8 cellular contexts compared by ENCODE assay signal in genomic region chr2:191165190-191165643, GRCh38. TPM values are rescaled to one million over a fixed set of nuclear protein-coding genes. Genes with fewer than 3 reads are reported as not detected.
DNase-seq lines count a peak whose midpoint lies in the region; ATAC-seq and TF ChIP-seq lines count a peak whose summit lies in the region.

No MANE protein-coding gene starts in this region.

- H3K4me1 Mint-ChIP-seq in activated naive CD8-positive, alpha-beta T cell treated with anti-CD3 and anti-CD28 coated beads, Interleukin-2, amount 50 U/mL, for 24 hours = peaks cover 27% of the 10 kb centered on the region
- peaks cover 13% of the 10 kb centered on the region for H3K4me1 Mint-ChIP-seq in activated CD4-positive, alpha-beta memory T cell treated with anti-CD3 and anti-CD28 coated beads for 36 hours (ENCODE audit: low read depth)

- H3K36me3 Mint-ChIP-seq in activated naive CD8-positive, alpha-beta T cell treated with anti-CD3 and anti-CD28 coated beads, Interleukin-2, amount 50 U/mL, for 24 hours (ENCODE audit: low read depth) = peaks cover 1% of the 10 kb centered on the region
- H3K36me3 Mint-ChIP-seq in activated CD4-positive, alpha-beta memory T cell treated with anti-CD3 and anti-CD28 coated beads for 36 hours = no peaks in the 10 kb centered on the region

- POLR2A ChIA-PET in AG04449 (lab: Yijun Ruan, JAX) = interaction anchor here (0.6 kb wide), 1 partner anchor 195 kb away, joined by 4 read pairs; no protein-coding TSS in a partner anchor
- POLR2A ChIA-PET in activated CD4-positive, alpha-beta memory T cell treated with anti-CD3 and anti-CD28 coated beads for 36 hours (lab: Charles Lee) = no interaction called here

- DNase-seq in AG04449 (ENCODE audit: low read depth, low spot score) = no peak
- no peak for DNase-seq in GM10266 (ENCODE audit: extremely low spot score)
- peak; percentile 47 for DNase-seq in NCI-H2196 (lab: John Stamatoyannopoulos, UW; ENCODE audit: unreplicated experiment)
- no peak for DNase-seq in activated naive CD8-positive, alpha-beta T cell treated with anti-CD3 and anti-CD28 coated beads, Interleukin-2, amount 50 U/mL, for 24 hours
- DNase-seq in right atrium auricular region (ENCODE audit: low spot score) = no peak
- no peak for DNase-seq in gastrocnemius medialis
- DNase-seq in activated CD4-positive, alpha-beta memory T cell treated with anti-CD3 and anti-CD28 coated beads for 36 hours = no peak

- peak overlapping the region; percentile 66 to 81 for H3K27ac ChIP-seq in right atrium auricular region
- no peak overlapping the region for H3K27ac ChIP-seq in gastrocnemius medialis

- no peaks in the 10 kb centered on the region for H3K9me3 ChIP-seq in right atrium auricular region
- H3K9me3 ChIP-seq in gastrocnemius medialis = no peaks in the 10 kb centered on the region

- CTCF ChIA-PET in AG04449 (lab: Yijun Ruan, JAX) = interaction anchor here (0.6 to 22.9 kb wide), 46 partner anchors 9 to 404 kb away, joined by 3 to 542 read pairs (median 5); partner anchors contain the start of genes MYO1B and STAT4
- CTCF ChIA-PET in activated CD4-positive, alpha-beta memory T cell treated with anti-CD3 and anti-CD28 coated beads for 36 hours (lab: Charles Lee) = interaction anchor here (0.6 to 4.1 kb wide), 27 partner anchors 8 to 998 kb away, joined by 3 to 44 read pairs (median 5); partner anchors contain the start of gene MYO1B

- H3K4me3 Mint-ChIP-seq in activated naive CD8-positive, alpha-beta T cell treated with anti-CD3 and anti-CD28 coated beads, Interleukin-2, amount 50 U/mL, for 24 hours = no peak overlapping the region
- H3K4me3 Mint-ChIP-seq in activated CD4-positive, alpha-beta memory T cell treated with anti-CD3 and anti-CD28 coated beads for 36 hours = no peak overlapping the region

- no peaks in the 10 kb centered on the region for H3K27me3 ChIP-seq in right atrium auricular region
- H3K27me3 ChIP-seq in gastrocnemius medialis = no peaks in the 10 kb centered on the region

- H3K27ac Mint-ChIP-seq in activated naive CD8-positive, alpha-beta T cell treated with anti-CD3 and anti-CD28 coated beads, Interleukin-2, amount 50 U/mL, for 24 hours = no peak overlapping the region
- no peak overlapping the region for H3K27ac Mint-ChIP-seq in activated CD4-positive, alpha-beta memory T cell treated with anti-CD3 and anti-CD28 coated beads for 36 hours

- H3K36me3 ChIP-seq in right atrium auricular region = no peaks in the 10 kb centered on the region
- H3K36me3 ChIP-seq in gastrocnemius medialis = no peaks in the 10 kb centered on the region

- H3K9me3 Mint-ChIP-seq in activated naive CD8-positive, alpha-beta T cell treated with anti-CD3 and anti-CD28 coated beads, Interleukin-2, amount 50 U/mL, for 24 hours = no peaks in the 10 kb centered on the region
- H3K9me3 Mint-ChIP-seq in activated CD4-positive, alpha-beta memory T cell treated with anti-CD3 and anti-CD28 coated beads for 36 hours = no peaks in the 10 kb centered on the region

- H3K4me3 ChIP-seq in AG04449 (ENCODE audit: low read depth, low read length) (no peak overlapping the region), right atrium auricular region (no peak overlapping the region), gastrocnemius medialis (peak overlapping the region in 1 of 4 donors; percentile 38)

- no peaks in the 10 kb centered on the region for H3K27me3 Mint-ChIP-seq in activated naive CD8-positive, alpha-beta T cell treated with anti-CD3 and anti-CD28 coated beads, Interleukin-2, amount 50 U/mL, for 24 hours
- H3K27me3 Mint-ChIP-seq in activated CD4-positive, alpha-beta memory T cell treated with anti-CD3 and anti-CD28 coated beads for 36 hours = no peaks in the 10 kb centered on the region

- in situ Hi-C loops in gastrocnemius medialis (cut with MboI; ENCODE audit: low sequenced_read_pairs in 4 of 4) = loop anchor here in 3 of 4 donors (10.0 to 25.0 kb wide), 4 partner anchors 347 to 997 kb away; partner anchors contain the start of gene NABP1 (in 1 of the 3)

- peak; percentile 49 for TF ChIP-seq CTCF in AG04449 (IDR thresholded peaks at IDR 0.05; ENCODE audit: insufficient read depth, low read length, missing control alignments)
- peak; percentile 48 for TF ChIP-seq CTCF in GM10266 (IDR thresholded peaks at IDR 0.05; ENCODE audit: control insufficient read depth, insufficient read depth, low read depth, missing control alignments)
- TF ChIP-seq CTCF in right atrium auricular region (IDR thresholded peaks at IDR 0.05) = peak; percentile 39 to 83
- peak in 4 of 5 experiments; percentile 22 to 65 (median 55) for TF ChIP-seq CTCF in gastrocnemius medialis (IDR thresholded peaks at IDR 0.05 in 4 of 5, conservative IDR thresholded peaks at IDR 0.05 in 1 of 5)

- TF ChIP-seq POLR2A in gastrocnemius medialis (IDR thresholded peaks at IDR 0.05) = no peak

- intact Hi-C loops in gastrocnemius medialis (cut with DNase I; ENCODE audit: low total_unique reads) = loop anchor here (1.0 to 10.0 kb wide), 4 partner anchors 62 to 510 kb away; partner anchors contain the start of gene NABP1
- intact Hi-C loops in activated CD4-positive, alpha-beta memory T cell treated with anti-CD3 and anti-CD28 coated beads for 36 hours (cut with micrococcal nuclease) = loop anchor here (1.0 to 2.0 kb wide), 7 partner anchors 54 to 998 kb away; partner anchors contain the start of gene MYO1B

- H3K4me1 ChIP-seq in right atrium auricular region (peaks cover 5 to 35% of the 10 kb centered on the region in 2 donors), gastrocnemius medialis (peaks cover 19 to 23% of the 10 kb centered on the region in 2 donors)

- ATAC-seq in HG02623 (IDR thresholded peaks at IDR 0.05; ENCODE audit: unreplicated experiment) (peak; percentile 66), gastrocnemius medialis (peak; percentile 69 to 77)
- ATAC-seq in activated naive CD8-positive, alpha-beta T cell treated with anti-CD3 and anti-CD28 coated beads, Interleukin-2, amount 50 U/mL, for 24 hours = peak; percentile 66

RNA-seq across cellular contexts. Expression of gene STAT4, which starts 14.4 kb away (rescaled TPM):
- total RNA-seq in right atrium auricular region (10 to 100 TPM; 15.2 to 27.3 TPM), gastrocnemius medialis (1 to 10 TPM in 1 of 4 donors, under 1 TPM in 2, not detected in 1; 0.31 to 1.0 (median 0.73) TPM)
- 10 to 100 TPM; 52.4 to 52.6 TPM for total RNA-seq in activated CD4-positive, alpha-beta memory T cell treated with anti-CD3 and anti-CD28 coated beads for 36 hours

Comparison
In these comparisons a context has a peak if more than half of its experiments do, and no peak if none do; other contexts are left out.
1. H3K27ac ChIP-seq: peak in right atrium auricular region (2 of 2); none in gastrocnemius medialis (0 of 4).
2. RNA of gene STAT4, which starts 14.4 kb away (total RNA-seq): 52.4 to 52.6 TPM in activated CD4-positive, alpha-beta memory T cell treated with anti-CD3 and anti-CD28 coated beads for 36 hours and 15.2 to 27.3 TPM in right atrium auricular region; 0.31 to 1.0 TPM in gastrocnemius medialis; every median in the first group is over 4 times any median in the second.
3. Peak in every context shown above with its lines, with median percentiles within 50 percentile points of each other: CTCF ChIP-seq and ATAC-seq.